8 cellular contexts compared by ENCODE assay signal in the genomic region with DNA sequence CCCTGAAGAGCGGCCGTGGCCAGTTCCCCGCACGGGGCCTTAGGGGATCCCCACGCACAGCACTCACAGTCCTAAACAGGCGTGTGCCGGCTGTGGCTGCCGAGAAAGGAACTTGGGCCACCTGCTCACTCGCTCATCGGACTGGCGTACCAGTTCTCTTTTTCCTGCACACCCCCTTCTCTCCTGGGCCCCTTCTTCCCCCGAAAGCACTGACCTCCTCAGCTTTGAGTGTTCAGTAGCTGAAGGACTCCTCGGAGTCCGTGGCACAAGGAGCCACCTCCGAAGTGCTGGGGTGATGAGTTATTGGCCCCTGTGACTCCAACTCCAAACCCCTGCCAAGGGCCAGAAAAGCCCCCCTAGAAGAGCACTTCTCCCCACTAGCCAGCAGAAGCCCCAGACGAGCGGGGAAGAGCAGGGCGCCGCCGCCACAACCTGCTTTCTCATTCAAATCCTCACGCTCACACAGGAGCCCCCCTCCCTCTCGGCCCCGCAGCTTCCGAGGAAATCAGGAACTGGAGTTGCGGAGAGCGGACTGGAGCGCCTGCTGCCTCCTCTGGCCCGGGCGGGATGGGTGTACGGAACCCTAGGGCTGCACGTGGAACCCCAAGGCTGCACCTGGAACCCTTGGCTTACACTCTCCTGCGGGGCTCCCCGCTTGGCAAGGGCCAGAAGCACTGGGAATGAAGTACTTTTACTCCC. TPM values are rescaled to one million over a fixed set of nuclear protein-coding genes. Genes with fewer than 3 reads are reported as not detected.
A peak's percentile ranks its signal among the peaks of the same experiment; 100 is the strongest.
DNase-seq lines count a peak whose midpoint lies in the region; ATAC-seq and TF ChIP-seq lines count a peak whose summit lies in the region.

A gene with protein sequence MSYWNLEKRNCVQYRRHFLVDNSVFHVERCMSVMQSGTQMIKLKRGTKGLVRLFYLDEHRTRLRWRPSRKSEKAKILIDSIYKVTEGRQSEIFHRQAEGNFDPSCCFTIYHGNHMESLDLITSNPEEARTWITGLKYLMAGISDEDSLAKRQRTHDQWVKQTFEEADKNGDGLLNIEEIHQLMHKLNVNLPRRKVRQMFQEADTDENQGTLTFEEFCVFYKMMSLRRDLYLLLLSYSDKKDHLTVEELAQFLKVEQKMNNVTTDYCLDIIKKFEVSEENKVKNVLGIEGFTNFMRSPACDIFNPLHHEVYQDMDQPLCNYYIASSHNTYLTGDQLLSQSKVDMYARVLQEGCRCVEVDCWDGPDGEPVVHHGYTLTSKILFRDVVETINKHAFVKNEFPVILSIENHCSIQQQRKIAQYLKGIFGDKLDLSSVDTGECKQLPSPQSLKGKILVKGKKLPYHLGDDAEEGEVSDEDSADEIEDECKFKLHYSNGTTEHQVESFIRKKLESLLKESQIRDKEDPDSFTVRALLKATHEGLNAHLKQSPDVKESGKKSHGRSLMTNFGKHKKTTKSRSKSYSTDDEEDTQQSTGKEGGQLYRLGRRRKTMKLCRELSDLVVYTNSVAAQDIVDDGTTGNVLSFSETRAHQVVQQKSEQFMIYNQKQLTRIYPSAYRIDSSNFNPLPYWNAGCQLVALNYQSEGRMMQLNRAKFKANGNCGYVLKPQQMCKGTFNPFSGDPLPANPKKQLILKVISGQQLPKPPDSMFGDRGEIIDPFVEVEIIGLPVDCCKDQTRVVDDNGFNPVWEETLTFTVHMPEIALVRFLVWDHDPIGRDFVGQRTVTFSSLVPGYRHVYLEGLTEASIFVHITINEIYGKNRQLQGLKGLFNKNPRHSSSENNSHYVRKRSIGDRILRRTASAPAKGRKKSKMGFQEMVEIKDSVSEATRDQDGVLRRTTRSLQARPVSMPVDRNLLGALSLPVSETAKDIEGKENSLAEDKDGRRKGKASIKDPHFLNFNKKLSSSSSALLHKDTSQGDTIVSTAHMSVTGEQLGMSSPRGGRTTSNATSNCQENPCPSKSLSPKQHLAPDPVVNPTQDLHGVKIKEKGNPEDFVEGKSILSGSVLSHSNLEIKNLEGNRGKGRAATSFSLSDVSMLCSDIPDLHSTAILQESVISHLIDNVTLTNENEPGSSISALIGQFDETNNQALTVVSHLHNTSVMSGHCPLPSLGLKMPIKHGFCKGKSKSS (N-terminal part only) (minus strand): TSS at position 446 of the 699 bp plus-strand sequence. CDS start 40,847 bp downstream, outside the sequence.

- H3K27me3 ChIP-seq in IMR-90 (ENCODE audit: control insufficient read depth, insufficient read depth, low read length) (peaks cover 47% of the 10 kb centered on the region), PC-3 (ENCODE audit: low read length) (no peaks in the 10 kb centered on the region), transverse colon (peaks cover 15% of the 10 kb centered on the region)

- peak within 1 kb of the TSS; percentile 69 for H3K4me3 ChIP-seq in IMR-90 (ENCODE audit: insufficient read depth, low read depth, low read length)
- peak within 1 kb of the TSS; percentile 91 for H3K4me3 ChIP-seq in PC-3 (ENCODE audit: low read length)
- peak within 1 kb of the TSS; percentile 64 to 77 for H3K4me3 ChIP-seq in foreskin fibroblast (ENCODE audit: low read depth in 1 of 2, low read length in 2 of 2)
- peak within 1 kb of the TSS; percentile 43 to 76 (median 62) for H3K4me3 ChIP-seq in transverse colon

- CTCF ChIA-PET in IMR-90 (lab: Yijun Ruan, JAX) (interaction anchor here (1.1 kb wide), 1 partner anchor 61 kb away, joined by 4 read pairs; a partner anchor contains a TSS), PC-3 (lab: Charles Lee) (interaction anchor here (0.6 to 2.3 kb wide), 3 partner anchors 43 to 362 kb away, joined by 3 to 6 read pairs (median 5); a partner anchor contains a TSS)

- H2BK20ac ChIP-seq in IMR-90 (ENCODE audit: low read depth, low read length) = no peak within 1 kb of the TSS

- TF ChIP-seq RAD21 in IMR-90 (IDR thresholded peaks at IDR 0.05; ENCODE audit: low read length) = no peak

- POLR2A ChIA-PET in IMR-90 (lab: Charles Lee; ENCODE audit: unreplicated experiment) (no interaction called here), PC-3 (lab: Charles Lee; ENCODE audit: unreplicated experiment) (interaction anchor here (1.0 kb wide), 1 partner anchor 30 kb away, joined by 3 read pairs; no protein-coding TSS in a partner anchor)

- no peak within 1 kb of the TSS for H3K14ac ChIP-seq in IMR-90 (replicated peaks; ENCODE audit: low read depth, low read length)

- no peak within 1 kb of the TSS for H4K5ac ChIP-seq in IMR-90 (ENCODE audit: low read depth, low read length)

- no peak within 1 kb of the TSS for H3K4ac ChIP-seq in IMR-90 (ENCODE audit: low read depth, low read length)

- TF ChIP-seq EP300 in transverse colon (IDR thresholded peaks at IDR 0.05; ENCODE audit: low read depth) = no peak

- no peaks in the 10 kb centered on the region for H3K36me3 Mint-ChIP-seq in nephron (ENCODE audit: low read depth)

- H3K4me1 Mint-ChIP-seq in nephron = peaks cover 43% of the 10 kb centered on the region

- no peak within 1 kb of the TSS for H2BK15ac ChIP-seq in IMR-90 (ENCODE audit: low read depth, low read length)

- H4K20me1 ChIP-seq in IMR-90 (ENCODE audit: insufficient read depth, low read length) = no peaks in the 10 kb centered on the region
- no peaks in the 10 kb centered on the region for H4K20me1 ChIP-seq in PC-3 (ENCODE audit: low read length)

- no peaks in the 10 kb centered on the region for H3K9me3 ChIP-seq in IMR-90 (ENCODE audit: control insufficient read depth, insufficient read depth, low read length)
- H3K9me3 ChIP-seq in PC-3 (ENCODE audit: low read length) = no peaks in the 10 kb centered on the region
- no peaks in the 10 kb centered on the region for H3K9me3 ChIP-seq in transverse colon

- no peak within 1 kb of the TSS for H2BK120ac ChIP-seq in IMR-90 (ENCODE audit: low read depth, low read length)

- peak within 1 kb of the TSS; percentile 92 to 98 (median 95) for H3K4me3 Mint-ChIP-seq in nephron

- peak within 1 kb of the TSS; percentile 60 to 95 (median 90) for H3K27ac Mint-ChIP-seq in nephron

- H3K27me3 Mint-ChIP-seq in nephron (ENCODE audit: low read depth) = peaks cover 60% of the 10 kb centered on the region

- H2AFZ ChIP-seq in IMR-90 (replicated peaks; ENCODE audit: low read length, poor library complexity) (peak within 1 kb of the TSS; percentile 95), PC-3 (ENCODE audit: low read length) (peak within 1 kb of the TSS; percentile 100)

- no peaks in the 10 kb centered on the region; the same call in 1 of the 2 replicates for H3K4me1 ChIP-seq in IMR-90 (ENCODE audit: control insufficient read depth, insufficient read depth, low read length)
- H3K4me1 ChIP-seq in PC-3 (ENCODE audit: insufficient read depth, low read length) = peaks cover 48% of the 10 kb centered on the region
- peaks cover 0 to 29% (median 13%) of the 10 kb centered on the region in 4 donors for H3K4me1 ChIP-seq in transverse colon

- in situ Hi-C loops in IMR-90 (cut with MboI; ENCODE audit: low sequenced_read_pairs) = no loop called here
- in situ Hi-C loops in transverse colon (cut with MboI; ENCODE audit: low pct_ligation_motif_present in 1 of 4, low pct_unique_long_range_greater_than_20kb in 1 of 4, low sequenced_read_pairs in 3 of 4) = no loop called here

- intact Hi-C loops in IMR-90 (cut with micrococcal nuclease) = loop anchor here (5.0 kb wide), 1 partner anchor 128 kb away; a partner anchor contains a TSS
- intact Hi-C loops in PC-3 (cut with micrococcal nuclease) = loop anchor here (1.0 to 5.0 kb wide), 4 partner anchors 41 to 362 kb away; a partner anchor contains a TSS
- intact Hi-C loops in transverse colon (cut with DNase I; ENCODE audit: low total_unique reads) = no loop called here

- H3K27ac ChIP-seq in IMR-90 (ENCODE audit: insufficient read depth, low read length) = no peak within 1 kb of the TSS
- peak within 1 kb of the TSS; percentile 17 for H3K27ac ChIP-seq in PC-3 (ENCODE audit: low read length)
- H3K27ac ChIP-seq in transverse colon = peak within 1 kb of the TSS; percentile 15 to 80 (median 74)

- H3K9me1 ChIP-seq in IMR-90 (ENCODE audit: insufficient read depth, low read length) = no peaks in the 10 kb centered on the region

- H3K56ac ChIP-seq in IMR-90 (ENCODE audit: extremely low read depth, insufficient read depth, low read length) = no peak within 1 kb of the TSS

- H2AK5ac ChIP-seq in IMR-90 (ENCODE audit: low read depth, low read length) = no peak within 1 kb of the TSS

- H3K4me2 ChIP-seq in IMR-90 (ENCODE audit: low read depth, low read length) = peak within 1 kb of the TSS; percentile 90
- peak within 1 kb of the TSS; percentile 98 for H3K4me2 ChIP-seq in PC-3 (ENCODE audit: low read length)

- peak; percentile 69 for DNase-seq in COLO668 (lab: John Stamatoyannopoulos, UW; ENCODE audit: unreplicated experiment)
- DNase-seq in IMR-90 = peak; percentile 40
- peak; percentile 81 for DNase-seq in PC-3
- peak; percentile 8 for DNase-seq in activated gamma-delta T cell (lab: John Stamatoyannopoulos, UW)
- peak in 1 of 2 donors; percentile 74 for DNase-seq in foreskin fibroblast
- DNase-seq in transverse colon = peak; percentile 81

- H3K9me2 ChIP-seq in PC-3 (replicated peaks; ENCODE audit: low read length) = no peaks in the 10 kb centered on the region

- no peak within 1 kb of the TSS for H3K18ac ChIP-seq in IMR-90 (ENCODE audit: low read depth, low read length)

- dilution Hi-C loops in IMR-90 (cut with HindIII; ENCODE audit: low sequenced_read_pairs, unreplicated experiment) = no loop called here

- H4K8ac ChIP-seq in IMR-90 (ENCODE audit: low read depth in 2 of 2, low read length in 2 of 2) = no peak within 1 kb of the TSS

- H4K91ac ChIP-seq in IMR-90 (ENCODE audit: insufficient read depth, low read depth, low read length) = no peak within 1 kb of the TSS

- no peaks in the 10 kb centered on the region for H3K79me1 ChIP-seq in IMR-90 (ENCODE audit: low read depth in 1 of 2, low read length in 2 of 2)

- peak; percentile 71 for ATAC-seq in GM21447 (IDR thresholded peaks at IDR 0.05; ENCODE audit: unreplicated experiment)
- ATAC-seq in IMR-90 (ENCODE audit: low read depth) = peak; percentile 72
- peak; percentile 59 for ATAC-seq in PC-3

- WGBS in IMR-90 (ENCODE audit: extremely low coverage in 2 of 2, insufficient read length in 1 of 2), 2 experiments = 2% methylated on average over 6 of the region's 33 CpGs; no CpG with 5 or more reads in 1 of the 2 experiments
- 1% methylated on average over 33 of the region's 33 CpGs; no CpG with 5 or more reads in 1 of the 2 donors for WGBS in transverse colon (ENCODE audit: low coverage in 1 of 2), 2 donors

- TF ChIP-seq CTCF in IMR-90 (conservative IDR thresholded peaks at IDR 0.05; ENCODE audit: low read depth, low read length) (no peak), PC-3 (conservative IDR thresholded peaks at IDR 0.05; ENCODE audit: low read depth, low read length) (no peak), foreskin fibroblast (IDR thresholded peaks at IDR 0.05; ENCODE audit: low read depth, low read length) (no peak), nephron (IDR thresholded peaks at IDR 0.05; ENCODE audit: unreplicated experiment in 3 of 3) (no peak), transverse colon (IDR thresholded peaks at IDR 0.05) (no peak)

- TF ChIP-seq POLR2A in IMR-90 (IDR thresholded peaks at IDR 0.05; ENCODE audit: low read depth, low read length) (no peak), transverse colon (IDR thresholded peaks at IDR 0.05) (no peak)

- no TSS peak for BruUV-seq in IMR-90 (replicated peaks; lab: Mats Ljungman, UMichigan)
- BruUV-seq in PC-3 (replicated peaks; lab: Mats Ljungman, UMichigan) = TSS peak; percentile 41

- H2BK5ac ChIP-seq in IMR-90 (ENCODE audit: low read depth, low read length, poor library complexity, severe bottlenecking) = no peak within 1 kb of the TSS

- peak within 1 kb of the TSS; percentile 45 for H2AK9ac ChIP-seq in IMR-90 (replicated peaks; ENCODE audit: low read depth, low read length, poor library complexity)

- H3K9me3 Mint-ChIP-seq in nephron = no peaks in the 10 kb centered on the region

- 0 out of 2 replicates have a peak, but pooled peaks cover 7% of the 10 kb centered on the region for H3K79me2 ChIP-seq in PC-3 (ENCODE audit: low read length)

- H3K9ac ChIP-seq in IMR-90 (ENCODE audit: low read depth, low read length) (no peak within 1 kb of the TSS; the same call in 1 of the 2 replicates), PC-3 (ENCODE audit: low read length) (peak within 1 kb of the TSS; percentile 61)

- peak within 1 kb of the TSS; percentile 26; the same call in 1 of the 2 replicates for H3K23ac ChIP-seq in IMR-90 (ENCODE audit: low read depth, low read length)

- H3K36me3 ChIP-seq in IMR-90 (ENCODE audit: control insufficient read depth, insufficient read depth, low read length) (no peaks in the 10 kb centered on the region), PC-3 (ENCODE audit: low read depth, low read length) (no peaks in the 10 kb centered on the region), transverse colon (no peaks in the 10 kb centered on the region)

- no peaks in the 10 kb centered on the region for H3F3A ChIP-seq in PC-3 (ENCODE audit: low read length, unreplicated experiment)

RNA-seq across cellular contexts. Expression of the gene that starts here (rescaled TPM):
- not detected in 2 replicates for total RNA-seq in IMR-90 (2012; rRNA removed)
- polyA plus RNA-seq in IMR-90 (2012; rRNA removed) = not detected in 2 replicates
- not detected in 2 replicates for polyA plus RNA-seq in IMR-90 (2012; cell fraction: cytosol; rRNA removed)
- not detected in 2 replicates for polyA plus RNA-seq in IMR-90 (2012; cell fraction: nucleus; rRNA removed; ENCODE audit: low replicate concordance)
- total RNA-seq in PC-3 (2014; rRNA removed) = 4.1 and 4.5 TPM in 2 replicates
- total RNA-seq in transverse colon = 10 to 100 TPM in 1 of 4 donors, 1 to 10 TPM in 3; 8.2 to 33.4 (median 8.5) TPM

Comparison
In these comparisons a context has a peak if more than half of its experiments do, and no peak if none do; other contexts are left out.
1. Peak in DNase-seq, ATAC-seq, H3K4me3 ChIP-seq and H3K4me2 ChIP-seq in IMR-90; RNA of the gene not detected or under 1 TPM.